ENCODE assay signal across 8 cellular contexts in genomic region chr6:149028767-149029405, GRCh38.
DNase-seq lines count a peak whose midpoint lies in the region; ATAC-seq and TF ChIP-seq lines count a peak whose summit lies in the region.

No MANE protein-coding gene starts in this region.

- no peaks in the 10 kb centered on the region for H3K9me3 ChIP-seq in SJCRH30 (replicated peaks)
- no peaks in the 10 kb centered on the region for H3K9me3 ChIP-seq in cardiac muscle cell (ENCODE audit: low read depth)

- H3K27ac ChIP-seq in SJCRH30 (no peak overlapping the region), cardiac muscle cell (no peak overlapping the region)

- H3K36me3 ChIP-seq in SJCRH30 (no peaks in the 10 kb centered on the region), cardiac muscle cell (no peaks in the 10 kb centered on the region)

- peaks cover 39% of the 10 kb centered on the region for H3K4me1 Mint-ChIP-seq in activated naive CD8-positive, alpha-beta T cell treated with anti-CD3 and anti-CD28 coated beads for 36 hours

- no peak overlapping the region for H3K27ac Mint-ChIP-seq in activated naive CD8-positive, alpha-beta T cell treated with anti-CD3 and anti-CD28 coated beads for 36 hours

- H3K4me3 ChIP-seq in GM12864 (ENCODE audit: low read depth, low read length) (no peak overlapping the region), SJCRH30 (no peak overlapping the region), cardiac muscle cell (no peak overlapping the region)

- peaks cover under 1% of the 10 kb centered on the region for H3K36me3 Mint-ChIP-seq in activated naive CD8-positive, alpha-beta T cell treated with anti-CD3 and anti-CD28 coated beads for 36 hours

- TF ChIP-seq CTCF in GM12864 (IDR thresholded peaks at IDR 0.05; ENCODE audit: low read depth, low read length, missing control alignments) (peak; percentile 40), cardiac muscle cell (IDR thresholded peaks at IDR 0.05; ENCODE audit: low read depth, low read length) (peak; percentile 48)

- H3K4me3 Mint-ChIP-seq in activated naive CD8-positive, alpha-beta T cell treated with anti-CD3 and anti-CD28 coated beads for 36 hours: peak overlapping the region; percentile 50

- ATAC-seq in HG03521 (IDR thresholded peaks at IDR 0.05; ENCODE audit: unreplicated experiment): no peak
- ATAC-seq in HG02981 (IDR thresholded peaks at IDR 0.05; ENCODE audit: unreplicated experiment): no peak

- H3K27me3 ChIP-seq in SJCRH30: no peaks in the 10 kb centered on the region
- no peaks in the 10 kb centered on the region for H3K27me3 ChIP-seq in cardiac muscle cell

- H3K27me3 Mint-ChIP-seq in activated naive CD8-positive, alpha-beta T cell treated with anti-CD3 and anti-CD28 coated beads for 36 hours: no peaks in the 10 kb centered on the region

- H3K9me3 Mint-ChIP-seq in activated naive CD8-positive, alpha-beta T cell treated with anti-CD3 and anti-CD28 coated beads for 36 hours: peaks cover 7% of the 10 kb centered on the region

- H3K4me1 ChIP-seq in SJCRH30 (peaks cover 10% of the 10 kb centered on the region), cardiac muscle cell (ENCODE audit: low read depth) (no peaks in the 10 kb centered on the region)

- DNase-seq in GM12864 (ENCODE audit: low read depth) (peak; percentile 92), NCI-H1092 treated with DMSO at 0.1 percent for 48 hours (lab: John Stamatoyannopoulos, UW) (peak; percentile 89), SJCRH30 (peak; percentile 80 to 95), cardiac muscle cell (ENCODE audit: low read depth in 1 of 2, low spot score in 1 of 2) (peak; percentile 90 to 95), retina (peak; percentile 58)
- peak; percentile 47 for DNase-seq in activated naive CD8-positive, alpha-beta T cell treated with anti-CD3 and anti-CD28 coated beads for 36 hours
